ENCODE assay signal across 12 cellular contexts in the genomic region with DNA sequence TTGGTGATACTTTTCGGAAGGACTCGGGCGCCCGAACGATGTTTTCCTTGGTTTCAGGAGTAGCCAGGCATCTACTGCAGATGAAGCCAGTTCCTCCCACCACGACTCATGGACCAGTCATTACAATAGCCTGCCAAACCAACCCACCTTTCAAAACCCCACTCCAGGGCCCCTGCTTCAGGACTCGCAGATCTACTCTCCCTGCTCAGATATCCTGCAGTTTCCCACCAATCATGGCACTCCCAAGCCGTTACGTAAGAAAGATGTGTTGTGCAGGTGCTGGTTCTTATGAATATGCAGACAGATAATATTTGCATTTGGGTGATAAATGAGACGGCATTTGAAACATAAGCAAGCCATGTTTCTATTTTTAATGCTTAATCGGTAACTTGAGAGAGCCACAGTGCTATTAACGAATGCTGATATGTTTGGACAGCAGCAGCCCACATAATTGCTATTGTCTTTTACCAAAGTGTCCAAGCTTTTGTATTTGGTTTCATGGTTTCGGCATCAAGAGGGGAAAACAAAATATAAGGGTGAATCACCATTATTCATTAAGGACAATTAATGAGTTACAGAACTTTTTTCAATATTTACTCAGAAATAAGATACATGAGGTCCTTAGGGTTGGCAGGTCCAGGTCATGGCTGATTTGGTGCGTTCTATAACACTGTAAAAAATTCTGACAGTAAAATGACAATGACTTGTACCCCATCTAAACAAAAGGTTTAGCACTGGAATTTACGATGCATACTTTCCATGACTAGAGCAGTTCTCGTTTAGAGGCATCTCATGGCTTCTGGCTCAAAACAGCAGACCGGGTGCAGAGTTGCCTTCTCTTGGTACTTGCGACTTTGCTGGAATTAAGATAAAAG. TPM values are rescaled to one million over a fixed set of nuclear protein-coding genes. Genes with fewer than 3 reads are reported as not detected.
DNase-seq lines count a peak whose midpoint lies in the region; ATAC-seq and TF ChIP-seq lines count a peak whose summit lies in the region.
"Had no signal": no experiment of that assay in that cellular context is flagged by ENCODE, and none has a peak within 500 bp of the region (broad histone marks: within the 10 kb centered on the region; RNA-seq: fewer than 3 reads in every experiment).

No MANE protein-coding gene starts in this region.

- ATAC-seq in HG02763 (IDR thresholded peaks at IDR 0.05; ENCODE audit: unreplicated experiment), result peak; percentile 32
- ATAC-seq: upper lobe of right lung had no signal

- no peaks in the 10 kb centered on the region for H3K27me3 ChIP-seq in tibial artery

- peaks cover 22% of the 10 kb centered on the region for H3K4me1 Mint-ChIP-seq in activated CD4-positive, alpha-beta T cell treated with anti-CD3 and anti-CD28 coated beads, Interleukin-2, amount 10 ng/mL, durations not matched to agents 24 days and 14 days
- peaks cover 11% of the 10 kb centered on the region for H3K4me1 Mint-ChIP-seq in CD14-positive monocyte

- H3K27ac ChIP-seq in tibial artery, result peak overlapping the region; percentile 52 to 61
- H3K27ac ChIP-seq: prostate gland, upper lobe of right lung had no signal

- H3K4me3 ChIP-seq in tibial artery, result no peak overlapping the region
- H3K4me3 ChIP-seq: prostate gland, upper lobe of right lung had no signal

- H3K9me3 Mint-ChIP-seq in activated CD4-positive, alpha-beta T cell treated with anti-CD3 and anti-CD28 coated beads, Interleukin-2, amount 10 ng/mL, durations not matched to agents 24 days and 14 days, result no peaks in the 10 kb centered on the region
- H3K9me3 Mint-ChIP-seq in CD14-positive monocyte, result peaks cover 0 to 13% (median 4%) of the 10 kb centered on the region in 7 donors
- H3K9me3 Mint-ChIP-seq: H9 had no signal

- H3K27ac Mint-ChIP-seq in activated CD4-positive, alpha-beta T cell treated with anti-CD3 and anti-CD28 coated beads, Interleukin-2, amount 10 ng/mL, durations not matched to agents 24 days and 14 days, result peak overlapping the region; percentile 75
- H3K27ac Mint-ChIP-seq in CD14-positive monocyte, result no peak overlapping the region
- H3K27ac Mint-ChIP-seq: H9 had no signal

- intact Hi-C loops in activated CD4-positive, alpha-beta T cell treated with anti-CD3 and anti-CD28 coated beads, Interleukin-2, amount 10 ng/mL, durations not matched to agents 24 days and 14 days (cut with micrococcal nuclease), result loop anchor here (5.0 kb wide), 2 partner anchors 363 to 527 kb away; a partner anchor contains a TSS
- intact Hi-C loops in tibial artery (cut with DNase I; ENCODE audit: low total_unique reads) (no loop called here), CD14-positive monocyte (cut with micrococcal nuclease) (no loop called here)

- TF ChIP-seq CTCF in tibial artery (IDR thresholded peaks at IDR 0.05) (no peak), CD14-positive monocyte (IDR thresholded peaks at IDR 0.05) (no peak)

- no peaks in the 10 kb centered on the region for H3K36me3 ChIP-seq in tibial artery
- H3K36me3 ChIP-seq: prostate gland, upper lobe of right lung had no signal

- H3K27me3 Mint-ChIP-seq in activated CD4-positive, alpha-beta T cell treated with anti-CD3 and anti-CD28 coated beads, Interleukin-2, amount 10 ng/mL, durations not matched to agents 24 days and 14 days, result peaks cover 59% of the 10 kb centered on the region
- peaks cover 62 to 79% (median 67%) of the 10 kb centered on the region in 3 donors for H3K27me3 Mint-ChIP-seq in CD14-positive monocyte (ENCODE audit: low read depth in 3 of 3)

- H3K4me3 Mint-ChIP-seq in activated CD4-positive, alpha-beta T cell treated with anti-CD3 and anti-CD28 coated beads, Interleukin-2, amount 10 ng/mL, durations not matched to agents 24 days and 14 days, result no peak overlapping the region
- peak overlapping the region in 1 of 2 donors; percentile 65 for H3K4me3 Mint-ChIP-seq in CD14-positive monocyte
- H3K4me3 Mint-ChIP-seq: H9 had no signal

- no peaks in the 10 kb centered on the region for H3K9me3 ChIP-seq in tibial artery
- H3K9me3 ChIP-seq: prostate gland, upper lobe of right lung had no signal

- H3K36me3 Mint-ChIP-seq in activated CD4-positive, alpha-beta T cell treated with anti-CD3 and anti-CD28 coated beads, Interleukin-2, amount 10 ng/mL, durations not matched to agents 24 days and 14 days (ENCODE audit: low read depth), result no peaks in the 10 kb centered on the region
- peaks cover 0 to 3% of the 10 kb centered on the region in 2 donors for H3K36me3 Mint-ChIP-seq in CD14-positive monocyte

- DNase-seq in activated CD4-positive, alpha-beta T cell treated with anti-CD3 and anti-CD28 coated beads, Interleukin-2, amount 10 ng/mL, durations not matched to agents 24 days and 14 days, result no peak
- no peak for DNase-seq in activated CD4-positive, alpha-beta T cell treated with anti-CD3 and anti-CD28 coated beads, Interleukin-2, amount 50 U/mL, for 48 hours
- DNase-seq in NCI-H69 (lab: John Stamatoyannopoulos, UW), result peak; percentile 61
- DNase-seq in tibial artery, result no peak
- DNase-seq in amniotic stem cell (lab: John Stamatoyannopoulos, UW), result no peak
- no peak for DNase-seq in stimulated activated CD4-positive, alpha-beta T cell treated with anti-CD3 and anti-CD28 coated beads, Interleukin-2, amount 100 ng/mL, for 48 hours
- DNase-seq in CD14-positive monocyte (ENCODE audit: low spot score), result no peak
- DNase-seq: H9, NCI-H2227 treated with DMSO at 0.1 percent for 48 hours, upper lobe of right lung had no signal

- peaks cover 0 to 27% (median 20%) of the 10 kb centered on the region in 4 donors for H3K4me1 ChIP-seq in tibial artery
- H3K4me1 ChIP-seq: prostate gland had no signal

RNA-seq across cellular contexts. Expression of a gene that starts 3.7 kb away (rescaled TPM):
- 0.24 and 0.63 TPM in 2 replicates for total RNA-seq in activated CD4-positive, alpha-beta T cell treated with anti-CD3 and anti-CD28 coated beads, Interleukin-2, amount 10 ng/mL, durations not matched to agents 24 days and 14 days
- polyA plus RNA-seq in CD14-positive monocyte, result not detected

RNA-seq across cellular contexts. Expression of a gene that starts 38.6 kb away (rescaled TPM):
- total RNA-seq in activated CD4-positive, alpha-beta T cell treated with anti-CD3 and anti-CD28 coated beads, Interleukin-2, amount 10 ng/mL, durations not matched to agents 24 days and 14 days, result 378 and 383 TPM in 2 replicates
- polyA plus RNA-seq in CD14-positive monocyte, result not detected

RNA-seq across cellular contexts. Expression of a gene that starts 40.6 kb away (rescaled TPM):
- total RNA-seq in activated CD4-positive, alpha-beta T cell treated with anti-CD3 and anti-CD28 coated beads, Interleukin-2, amount 10 ng/mL, durations not matched to agents 24 days and 14 days, result 7.2 and 8.4 TPM in 2 replicates
- polyA plus RNA-seq in CD14-positive monocyte, result 10 to 100 TPM; 21.0 to 25.3 TPM
